15 cellular contexts compared by ENCODE assay signal in genomic region chr14:95311752-95312151, GRCh38. TPM values are rescaled to one million over a fixed set of nuclear protein-coding genes. Genes with fewer than 3 reads are reported as not detected.
DNase-seq lines count a peak whose midpoint lies in the region; ATAC-seq and TF ChIP-seq lines count a peak whose summit lies in the region.
"Had no signal": no experiment of that assay in that cellular context is flagged by ENCODE, and none has a peak within 500 bp of the region (broad histone marks: within the 10 kb centered on the region; RNA-seq: fewer than 3 reads in every experiment).

No MANE protein-coding gene starts in this region.

- DNase-seq in A172 (ENCODE audit: low spot score) (peak; percentile 19), HL-60 (ENCODE audit: low read depth in 1 of 2, low spot score in 1 of 2) (peak; percentile 19 to 43), mesothelial cell of epicardium (ENCODE audit: low spot score in 2 of 2, unreplicated experiment in 2 of 2) (no peak), T-helper 17 cell (no peak), GM13976 (ENCODE audit: low spot score) (no peak)
- DNase-seq in stimulated activated CD4-positive, alpha-beta T cell treated with anti-CD3 and anti-CD28 coated beads, Interleukin-4, amount 100 ng/mL, for 1 hour: no peak
- no peak for DNase-seq in stimulated activated CD4-positive, alpha-beta T cell treated with anti-CD3 and anti-CD28 coated beads, Interleukin-4, amount 100 ng/mL, for 4 hours
- DNase-seq: activated CD4-positive, alpha-beta T cell treated with anti-CD3 and anti-CD28 coated beads for 4 hours; activated T-cell treated with anti-CD3 and anti-CD28 coated beads, Interleukin-2, amount 50 U/mL, for 48 hours; islet precursor cell; NCI-H2171 treated with DMSO at 0.1 percent for 48 hours; nephron progenitor cell; T-cell; testis had no signal

- peaks cover 90% of the 10 kb centered on the region for H3K4me1 Mint-ChIP-seq in dendritic cell treated with granulocyte-macrophage colony-stimulating factor and Interleukin-4, amounts not matched to agents 40 ng/mL and 50 ng/mL, for 4 days (ENCODE audit: low read depth)
- H3K4me1 Mint-ChIP-seq in mesothelial cell of epicardium: peaks cover 65% of the 10 kb centered on the region
- H3K4me1 Mint-ChIP-seq in T-helper 17 cell: peaks cover 7% of the 10 kb centered on the region
- H3K4me1 Mint-ChIP-seq: T-cell had no signal

- peak overlapping the region; percentile 87 for H3K27ac Mint-ChIP-seq in dendritic cell treated with granulocyte-macrophage colony-stimulating factor and Interleukin-4, amounts not matched to agents 40 ng/mL and 50 ng/mL, for 4 days
- H3K27ac Mint-ChIP-seq in mesothelial cell of epicardium: peak overlapping the region; percentile 17
- H3K27ac Mint-ChIP-seq in T-helper 17 cell: no peak overlapping the region
- H3K27ac Mint-ChIP-seq: nephron progenitor cell, T-cell had no signal

- no peaks in the 10 kb centered on the region for H3K36me3 Mint-ChIP-seq in dendritic cell treated with granulocyte-macrophage colony-stimulating factor and Interleukin-4, amounts not matched to agents 40 ng/mL and 50 ng/mL, for 4 days (ENCODE audit: low read depth)
- peaks cover 22% of the 10 kb centered on the region for H3K36me3 Mint-ChIP-seq in mesothelial cell of epicardium
- H3K36me3 Mint-ChIP-seq in T-helper 17 cell (ENCODE audit: low read depth): peaks cover 5% of the 10 kb centered on the region
- H3K36me3 Mint-ChIP-seq: T-cell had no signal

- no peaks in the 10 kb centered on the region for H3K9me3 ChIP-seq in T-helper 17 cell (ENCODE audit: control insufficient read depth, low read length, poor library complexity, severe bottlenecking)
- H3K9me3 ChIP-seq: testis had no signal

- TF ChIP-seq CTCF in HL-60 (IDR thresholded peaks at IDR 0.05; ENCODE audit: insufficient read depth, low read length) (no peak), mesothelial cell of epicardium (IDR thresholded peaks at IDR 0.05; ENCODE audit: unreplicated experiment) (no peak), GM13976 (IDR thresholded peaks at IDR 0.05; ENCODE audit: borderline replicate concordance, control extremely low read depth, extremely low read depth, insufficient read depth, missing control alignments) (no peak)

- H3K27me3 Mint-ChIP-seq in dendritic cell treated with granulocyte-macrophage colony-stimulating factor and Interleukin-4, amounts not matched to agents 40 ng/mL and 50 ng/mL, for 4 days: no peaks in the 10 kb centered on the region
- no peaks in the 10 kb centered on the region for H3K27me3 Mint-ChIP-seq in mesothelial cell of epicardium (ENCODE audit: low read depth)
- peaks cover 57% of the 10 kb centered on the region for H3K27me3 Mint-ChIP-seq in T-helper 17 cell

- H3K27ac ChIP-seq in HL-60 (replicated peaks): no peak overlapping the region
- H3K27ac ChIP-seq: testis had no signal

- in situ Hi-C loops in GM13976 (cut with MboI; ENCODE audit: low sequenced_read_pairs, unreplicated experiment): no loop called here

- ATAC-seq in T-helper 17 cell: no peak
- ATAC-seq: T-cell had no signal

- intact Hi-C loops in dendritic cell treated with granulocyte-macrophage colony-stimulating factor and Interleukin-4, amounts not matched to agents 40 ng/mL and 50 ng/mL, for 4 days (cut with micrococcal nuclease): loop anchor here (10.0 kb wide), 2 partner anchors 157 to 213 kb away; partner anchors contain the start of gene DICER1

- peak overlapping the region; percentile 41 for H3K4me3 Mint-ChIP-seq in dendritic cell treated with granulocyte-macrophage colony-stimulating factor and Interleukin-4, amounts not matched to agents 40 ng/mL and 50 ng/mL, for 4 days
- H3K4me3 Mint-ChIP-seq in mesothelial cell of epicardium (no peak overlapping the region), T-helper 17 cell (no peak overlapping the region)
- H3K4me3 Mint-ChIP-seq: nephron progenitor cell, T-cell had no signal

- H3K27me3 ChIP-seq in HL-60 (ENCODE audit: insufficient read depth, poor library complexity, severe bottlenecking): no peaks in the 10 kb centered on the region
- H3K27me3 ChIP-seq: testis had no signal

- no peaks in the 10 kb centered on the region for H3K9me3 Mint-ChIP-seq in dendritic cell treated with granulocyte-macrophage colony-stimulating factor and Interleukin-4, amounts not matched to agents 40 ng/mL and 50 ng/mL, for 4 days
- H3K9me3 Mint-ChIP-seq in mesothelial cell of epicardium: no peaks in the 10 kb centered on the region
- H3K9me3 Mint-ChIP-seq: T-cell had no signal

- no peak overlapping the region for H3K4me3 ChIP-seq in HL-60 (replicated peaks; ENCODE audit: insufficient read depth, low read length)
- H3K4me3 ChIP-seq: testis had no signal

RNA-seq across cellular contexts. Expression of gene CLMN, which starts 8.0 kb away (rescaled TPM):
- total RNA-seq in A172 (2014; rRNA removed; shearing (Covaris generic)): 1.5 and 1.8 TPM in 2 replicates
- total RNA-seq in mesothelial cell of epicardium (114 to 120 TPM (median 117 TPM) in 3 replicates), T-helper 17 cell (1 to 10 TPM in 1 of 2 donors, under 1 TPM in 1; 0.26 to 1.3 TPM)

Comparison
In these comparisons a context has a peak if more than half of its experiments do, and no peak if none do; other contexts are left out.
1. DNase-seq: peak in A172 (single experiment) and HL-60 (2 of 2); none in mesothelial cell of epicardium (0 of 2), T-helper 17 cell (0 of 3), GM13976 (single experiment), stimulated activated CD4-positive, alpha-beta T cell treated with anti-CD3 and anti-CD28 coated beads, Interleukin-4, amount 100 ng/mL, for 1 hour (single experiment) and stimulated activated CD4-positive, alpha-beta T cell treated with anti-CD3 and anti-CD28 coated beads, Interleukin-4, amount 100 ng/mL, for 4 hours (0 of 2).
2. RNA of gene CLMN, which starts 8.0 kb away (total RNA-seq): 114 to 120 TPM in mesothelial cell of epicardium; 1.5 to 1.8 TPM in A172 and 0.26 to 1.3 TPM in T-helper 17 cell; every median in the first group is over 10 times any median in the second.